In the genomic region with DNA sequence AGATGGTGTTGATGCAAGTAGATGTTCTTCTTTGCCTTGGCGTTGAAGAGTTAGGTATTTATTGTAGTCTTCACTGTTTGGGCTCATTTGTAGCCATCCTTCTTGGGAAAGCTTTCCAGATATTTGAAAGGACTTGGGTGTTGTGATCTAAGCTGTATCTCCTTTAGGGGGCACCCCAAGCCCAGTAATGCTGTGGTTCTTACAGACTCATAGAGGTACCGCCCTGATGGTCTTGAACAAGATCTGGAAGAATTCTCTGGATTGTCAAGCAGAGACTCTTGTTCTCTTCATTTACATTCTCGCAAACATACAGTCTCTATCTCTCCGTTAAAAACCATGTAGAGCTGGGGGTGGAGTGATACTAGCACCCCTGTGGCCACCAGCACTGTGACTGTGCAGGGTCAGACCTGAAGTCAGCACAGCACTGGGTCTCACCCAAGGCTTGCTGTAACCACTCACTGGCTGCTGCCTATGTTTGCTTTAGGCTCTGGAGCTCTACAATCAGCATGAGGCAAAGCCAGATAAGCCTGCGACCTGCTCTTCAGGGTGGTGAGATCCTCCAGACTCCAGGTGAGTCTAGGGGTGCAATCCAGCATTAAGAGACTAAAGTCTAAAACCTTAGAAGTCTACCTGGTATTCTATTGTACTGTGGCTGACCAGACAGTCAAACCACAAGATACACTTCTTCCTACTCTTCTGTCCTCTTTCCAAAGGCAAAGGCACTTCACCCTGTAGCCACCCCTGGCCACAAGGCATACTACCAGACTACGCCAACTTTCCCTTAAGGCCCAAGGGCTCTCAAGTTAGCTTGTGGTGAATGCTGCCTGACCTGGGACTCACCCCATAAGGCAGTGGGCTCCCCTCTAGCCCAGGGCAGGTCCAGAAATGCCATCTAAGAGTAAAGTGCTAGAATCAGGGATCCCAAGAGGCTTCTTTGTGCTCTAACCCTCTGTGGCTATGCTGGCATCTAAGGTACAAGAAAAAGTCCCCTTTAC, we compare ENCODE assay signal across 9 cellular contexts.
A peak's percentile ranks its signal among the peaks of the same experiment; 100 is the strongest.
DNase-seq lines count a peak whose midpoint lies in the region; ATAC-seq and TF ChIP-seq lines count a peak whose summit lies in the region.
"Had no signal": no experiment of that assay in that cellular context is flagged by ENCODE, and none has a peak within 500 bp of the region (broad histone marks: within the 10 kb centered on the region; RNA-seq: fewer than 3 reads in every experiment).

No MANE protein-coding gene starts in this region.

- H3K4me1 ChIP-seq in upper lobe of left lung, result no peaks in the 10 kb centered on the region
- H3K4me1 ChIP-seq: parathyroid adenoma had no signal

- H3K27ac ChIP-seq in upper lobe of left lung, result no peak overlapping the region
- H3K27ac ChIP-seq: parathyroid adenoma had no signal

- TF ChIP-seq CTCF in upper lobe of left lung (IDR thresholded peaks at IDR 0.05), result peak in 2 of 6 experiments; percentile 26 to 27

- no peak for TF ChIP-seq POLR2A in upper lobe of left lung (IDR thresholded peaks at IDR 0.05)

- H3K9me3 ChIP-seq in upper lobe of left lung, result peaks cover 0 to 3% (median 0%) of the 10 kb centered on the region in 4 donors

- no peaks in the 10 kb centered on the region for H3K27me3 ChIP-seq in upper lobe of left lung

- no peak overlapping the region for H3K4me3 ChIP-seq in upper lobe of left lung

- peak; percentile 83 for DNase-seq in Daoy (ENCODE audit: low read depth)
- peak; percentile 95 for DNase-seq in H4 (ENCODE audit: low spot score)
- peak; percentile 31 for DNase-seq in SHP77 treated with DMSO at 0.1 percent for 48 hours (lab: John Stamatoyannopoulos, UW)
- DNase-seq in globus pallidus (ENCODE audit: low spot score), result peak; percentile 12
- DNase-seq in upper lobe of left lung, result no peak
- DNase-seq in DMS79 treated with DMSO at 0.1 percent for 48 hours (lab: John Stamatoyannopoulos, UW), result no peak
- DNase-seq in NCI-H187 (lab: John Stamatoyannopoulos, UW), result no peak

- 65 to 67% methylated on average over 6 of the region's 6 CpGs for WGBS in upper lobe of left lung, 2 donors

- H3K36me3 ChIP-seq in upper lobe of left lung, result no peaks in the 10 kb centered on the region

- TF ChIP-seq EP300 in upper lobe of left lung (IDR thresholded peaks at IDR 0.05), result no peak

- ATAC-seq in upper lobe of left lung (ENCODE audit: low FRiP score in 2 of 2), result peak; percentile 24 to 51
- no peak for ATAC-seq in GM21786 (IDR thresholded peaks at IDR 0.05; ENCODE audit: unreplicated experiment)

Comparison
In these comparisons a context has a peak if more than half of its experiments do, and no peak if none do; other contexts are left out.
1. DNase-seq: peak in Daoy (single experiment), H4 (single experiment), SHP77 treated with DMSO at 0.1 percent for 48 hours (single experiment) and globus pallidus (single experiment); none in upper lobe of left lung (0 of 2), DMS79 treated with DMSO at 0.1 percent for 48 hours (single experiment) and NCI-H187 (0 of 2).